ENCODE assay signal across 8 cellular contexts in the genomic region with DNA sequence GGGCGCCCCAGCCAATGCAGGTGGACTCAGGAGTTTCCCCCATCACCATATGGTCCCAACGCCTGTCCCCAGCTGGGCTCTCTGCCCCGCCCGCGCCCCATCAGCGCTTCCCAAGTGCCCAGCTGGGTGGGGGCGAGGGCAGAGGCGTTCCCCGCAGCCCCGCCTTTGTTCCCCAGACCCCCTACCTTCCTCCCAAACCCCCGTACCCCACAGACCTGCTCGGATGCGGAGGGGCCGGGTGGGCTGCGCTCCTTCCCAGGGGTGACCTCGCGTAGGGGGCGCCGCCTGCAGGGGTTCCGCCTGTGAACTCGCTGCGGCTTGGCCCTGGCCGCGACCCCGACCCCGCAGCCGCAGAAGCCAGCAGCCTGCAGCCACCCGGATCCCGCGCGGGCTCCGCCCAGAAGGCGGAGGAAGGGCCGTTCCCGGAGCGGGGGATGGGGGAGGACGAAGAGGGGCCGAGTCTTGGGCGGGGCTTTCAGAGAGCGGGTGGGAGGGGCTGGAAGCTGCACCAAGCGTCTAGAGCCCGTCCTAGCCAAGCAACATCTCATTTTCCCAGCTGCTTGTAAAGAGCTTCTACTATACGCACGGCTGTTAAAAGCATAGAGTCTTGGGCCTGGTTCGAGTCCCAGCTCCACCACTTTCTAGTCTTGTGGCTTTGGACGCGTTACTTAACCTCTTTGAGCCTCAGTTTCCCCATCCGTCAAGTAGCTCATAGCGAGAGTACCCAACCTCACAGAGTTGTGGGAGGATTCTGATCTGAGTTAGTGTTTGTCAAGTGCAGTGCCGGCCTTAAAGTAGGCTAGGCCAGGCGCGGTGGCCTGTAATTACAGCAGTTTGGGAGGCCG. TPM values are rescaled to one million over a fixed set of nuclear protein-coding genes. Genes with fewer than 3 reads are reported as not detected.
A peak's percentile ranks its signal among the peaks of the same experiment; 100 is the strongest.
DNase-seq lines count a peak whose midpoint lies in the region; ATAC-seq and TF ChIP-seq lines count a peak whose summit lies in the region.

A gene with protein sequence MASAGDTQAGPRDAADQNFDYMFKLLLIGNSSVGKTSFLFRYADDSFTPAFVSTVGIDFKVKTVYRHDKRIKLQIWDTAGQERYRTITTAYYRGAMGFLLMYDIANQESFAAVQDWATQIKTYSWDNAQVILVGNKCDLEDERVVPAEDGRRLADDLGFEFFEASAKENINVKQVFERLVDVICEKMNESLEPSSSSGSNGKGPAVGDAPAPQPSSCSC (minus strand): TSS at position 404 of the 845 bp plus-strand sequence. CDS start 2,258 bp downstream, outside the sequence.

- H3K27ac ChIP-seq in Peyer's patch (peak within 1 kb of the TSS; percentile 55 to 79 (median 78)), esophagus squamous epithelium (peak within 1 kb of the TSS; percentile 91 to 95 (median 93)), muscle layer of colon (ENCODE audit: low read depth, low read length) (peak within 1 kb of the TSS; percentile 79)

- H3K27me3 ChIP-seq in Peyer's patch (no peaks in the 10 kb centered on the region), esophagus squamous epithelium (no peaks in the 10 kb centered on the region), muscle layer of colon (ENCODE audit: control insufficient read depth in 1 of 2, insufficient read depth in 2 of 2, low read length in 2 of 2) (no peaks in the 10 kb centered on the region)

- no peaks in the 10 kb centered on the region for H3K27me3 Mint-ChIP-seq in activated T-cell treated with anti-CD3 and anti-CD28 coated beads, Interleukin-2, amount 50 U/mL, for 72 hours (ENCODE audit: low read depth)

- H3K36me3 ChIP-seq in Peyer's patch (peaks cover 0 to 22% (median 0%) of the 10 kb centered on the region in 3 donors), esophagus squamous epithelium (peaks cover 26 to 52% (median 26%) of the 10 kb centered on the region in 3 donors), muscle layer of colon (ENCODE audit: insufficient read depth, low read length) (peaks cover 32% of the 10 kb centered on the region)

- H3K9me3 ChIP-seq in Peyer's patch (no peaks in the 10 kb centered on the region), esophagus squamous epithelium (no peaks in the 10 kb centered on the region), muscle layer of colon (ENCODE audit: low read length) (no peaks in the 10 kb centered on the region)

- TF ChIP-seq CTCF in Peyer's patch (IDR thresholded peaks at IDR 0.05) (no peak), esophagus squamous epithelium (IDR thresholded peaks at IDR 0.05) (no peak)

- H3K4me3 ChIP-seq in Peyer's patch (peak within 1 kb of the TSS; percentile 61 to 74 (median 66)), esophagus squamous epithelium (peak within 1 kb of the TSS; percentile 80 to 98 (median 86)), muscle layer of colon (ENCODE audit: low read depth in 1 of 2, low read length in 2 of 2) (peak within 1 kb of the TSS; percentile 74 to 86)

- H3K4me3 Mint-ChIP-seq in activated T-cell treated with anti-CD3 and anti-CD28 coated beads, Interleukin-2, amount 50 U/mL, for 72 hours: peak within 1 kb of the TSS; percentile 87 to 91

- in situ Hi-C loops in GM18951 (cut with MboI; ENCODE audit: low sequenced_read_pairs, unreplicated experiment): no loop called here

- H3K36me3 Mint-ChIP-seq in activated T-cell treated with anti-CD3 and anti-CD28 coated beads, Interleukin-2, amount 50 U/mL, for 72 hours (ENCODE audit: insufficient read depth in 2 of 2): peaks cover 3 to 4% of the 10 kb centered on the region in 2 donors

- no peak for TF ChIP-seq RAD21 in Ishikawa (IDR thresholded peaks at IDR 0.05; ENCODE audit: low read depth)

- TF ChIP-seq POLR2A in GM18951 (IDR thresholded peaks at IDR 0.05; ENCODE audit: extremely low read depth, insufficient read depth, insufficient read length): peak; percentile 76
- TF ChIP-seq POLR2A in Peyer's patch (IDR thresholded peaks at IDR 0.05): peak; percentile 24 to 46
- TF ChIP-seq POLR2A in esophagus squamous epithelium (IDR thresholded peaks at IDR 0.05): peak in 2 of 4 donors; percentile 67 to 84

- ATAC-seq in activated T-cell treated with anti-CD3 and anti-CD28 coated beads, Interleukin-2, amount 50 U/mL, for 72 hours (replicated peaks in 1 of 2): peak; percentile 98

- H3K4me1 ChIP-seq in Peyer's patch: peaks cover 0 to 33% (median 11%) of the 10 kb centered on the region in 4 donors
- peaks cover 27 to 57% (median 29%) of the 10 kb centered on the region in 3 donors for H3K4me1 ChIP-seq in esophagus squamous epithelium
- peaks cover 14% of the 10 kb centered on the region for H3K4me1 ChIP-seq in muscle layer of colon (ENCODE audit: insufficient read depth, low read length)

- H3K9me3 Mint-ChIP-seq in activated T-cell treated with anti-CD3 and anti-CD28 coated beads, Interleukin-2, amount 50 U/mL, for 72 hours: no peaks in the 10 kb centered on the region

- TF ChIP-seq EP300 in Ishikawa (IDR thresholded peaks at IDR 0.05; ENCODE audit: borderline replicate concordance): no peak

- H3K4me1 Mint-ChIP-seq in activated T-cell treated with anti-CD3 and anti-CD28 coated beads, Interleukin-2, amount 50 U/mL, for 72 hours (ENCODE audit: low read depth): peaks cover 27% of the 10 kb centered on the region

- no peak within 1 kb of the TSS for H3K27ac Mint-ChIP-seq in activated T-cell treated with anti-CD3 and anti-CD28 coated beads, Interleukin-2, amount 50 U/mL, for 72 hours

- peak within 1 kb of the TSS; percentile 57 for H3K9ac ChIP-seq in muscle layer of colon (ENCODE audit: low read length)

- intact Hi-C loops in esophagus squamous epithelium (cut with DNase I): no loop called here

- 0 to 11% methylated on average over 2 to 18 of the region's 53 CpGs for WGBS in esophagus squamous epithelium, 2 donors

- DNase-seq in A172 (ENCODE audit: low spot score) (peak; percentile 41), Peyer's patch (peak; percentile 84 to 95 (median 92)), esophagus squamous epithelium (lab: John Stamatoyannopoulos, UW) (peak; percentile 51)
- peak; percentile 87 for DNase-seq in activated T-cell treated with anti-CD3 and anti-CD28 coated beads, Interleukin-2, amount 50 U/mL, for 72 hours
- peak; percentile 92 for DNase-seq in stimulated activated CD8-positive, alpha-beta memory T cell treated with anti-CD3 and anti-CD28 coated beads, Interleukin-4, amount 100 ng/mL, for 48 hours

TF ChIP-seq in Ishikawa, 13 proteins besides CTCF, POLR2A, EP300 and RAD21:
- no peak for TF ChIP-seq CEBPB (IDR thresholded peaks at IDR 0.05)
- peak; percentile 41; the same call in 1 of the 2 replicates for TF ChIP-seq TAF1 (IDR thresholded peaks at IDR 0.05; ENCODE audit: low read depth)
- TF ChIP-seq TCF12 (IDR thresholded peaks at IDR 0.05; ENCODE audit: low read depth): 0 out of 2 replicates have a peak, but pooled peaks have one; percentile 36
- TF ChIP-seq ZBTB7A (IDR thresholded peaks at IDR 0.05; ENCODE audit: low read depth): peak; percentile 92; the same call in 1 of the 2 replicates
- TF ChIP-seq EGR1 (IDR thresholded peaks at IDR 0.05): no peak
- no peak for TF ChIP-seq TEAD4 (IDR thresholded peaks at IDR 0.05)
- no peak for TF ChIP-seq NFIC (IDR thresholded peaks at IDR 0.05)
- TF ChIP-seq, protein P1, sequence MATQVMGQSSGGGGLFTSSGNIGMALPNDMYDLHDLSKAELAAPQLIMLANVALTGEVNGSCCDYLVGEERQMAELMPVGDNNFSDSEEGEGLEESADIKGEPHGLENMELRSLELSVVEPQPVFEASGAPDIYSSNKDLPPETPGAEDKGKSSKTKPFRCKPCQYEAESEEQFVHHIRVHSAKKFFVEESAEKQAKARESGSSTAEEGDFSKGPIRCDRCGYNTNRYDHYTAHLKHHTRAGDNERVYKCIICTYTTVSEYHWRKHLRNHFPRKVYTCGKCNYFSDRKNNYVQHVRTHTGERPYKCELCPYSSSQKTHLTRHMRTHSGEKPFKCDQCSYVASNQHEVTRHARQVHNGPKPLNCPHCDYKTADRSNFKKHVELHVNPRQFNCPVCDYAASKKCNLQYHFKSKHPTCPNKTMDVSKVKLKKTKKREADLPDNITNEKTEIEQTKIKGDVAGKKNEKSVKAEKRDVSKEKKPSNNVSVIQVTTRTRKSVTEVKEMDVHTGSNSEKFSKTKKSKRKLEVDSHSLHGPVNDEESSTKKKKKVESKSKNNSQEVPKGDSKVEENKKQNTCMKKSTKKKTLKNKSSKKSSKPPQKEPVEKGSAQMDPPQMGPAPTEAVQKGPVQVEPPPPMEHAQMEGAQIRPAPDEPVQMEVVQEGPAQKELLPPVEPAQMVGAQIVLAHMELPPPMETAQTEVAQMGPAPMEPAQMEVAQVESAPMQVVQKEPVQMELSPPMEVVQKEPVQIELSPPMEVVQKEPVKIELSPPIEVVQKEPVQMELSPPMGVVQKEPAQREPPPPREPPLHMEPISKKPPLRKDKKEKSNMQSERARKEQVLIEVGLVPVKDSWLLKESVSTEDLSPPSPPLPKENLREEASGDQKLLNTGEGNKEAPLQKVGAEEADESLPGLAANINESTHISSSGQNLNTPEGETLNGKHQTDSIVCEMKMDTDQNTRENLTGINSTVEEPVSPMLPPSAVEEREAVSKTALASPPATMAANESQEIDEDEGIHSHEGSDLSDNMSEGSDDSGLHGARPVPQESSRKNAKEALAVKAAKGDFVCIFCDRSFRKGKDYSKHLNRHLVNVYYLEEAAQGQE (IDR thresholded peaks at IDR 0.05; ENCODE audit: low read depth): no peak
- no peak for TF ChIP-seq YY1 (IDR thresholded peaks at IDR 0.05; ENCODE audit: low read depth)

RNA-seq across cellular contexts. Expression of the gene that starts here (rescaled TPM):
- total RNA-seq in A172 (2014; rRNA removed; shearing (Covaris generic)): 1.3 and 2.6 TPM in 2 replicates
- total RNA-seq in Peyer's patch (10 to 100 TPM in 3 of 4 donors, 1 to 10 TPM in 1; 9.5 to 16.4 (median 12.7) TPM), esophagus squamous epithelium (10 to 100 TPM; 55.9 to 90.4 (median 73.8) TPM)
- 10 to 100 TPM; 13.3 to 16.8 TPM for total RNA-seq in activated T-cell treated with anti-CD3 and anti-CD28 coated beads, Interleukin-2, amount 50 U/mL, for 72 hours

Comparison
In these comparisons a context has a peak if more than half of its experiments do, and no peak if none do; other contexts are left out.
1. Peak in every context shown above with its lines: DNase-seq, ATAC-seq, H3K4me3 ChIP-seq and H3K27ac ChIP-seq.
2. DNase-seq: peak in every context shown above with its lines; median percentile 92 in Peyer's patch; 92 in stimulated activated CD8-positive, alpha-beta memory T cell treated with anti-CD3 and anti-CD28 coated beads, Interleukin-4, amount 100 ng/mL, for 48 hours; 87 in activated T-cell treated with anti-CD3 and anti-CD28 coated beads, Interleukin-2, amount 50 U/mL, for 72 hours; 51 in esophagus squamous epithelium; 41 in A172.